In genomic region chrX:16882188-16882587, GRCh38 we compare ENCODE assay signal across 8 cellular contexts. TPM values are rescaled to one million over a fixed set of nuclear protein-coding genes. Genes with fewer than 3 reads are reported as not detected.
DNase-seq lines count a peak whose midpoint lies in the region; ATAC-seq, FAIRE-seq and TF ChIP-seq lines count a peak whose summit lies in the region.

No MANE protein-coding gene starts in this region.

- H3K27ac ChIP-seq in suprapubic skin: peak overlapping the region; percentile 48

- peak overlapping the region; percentile 51 for H3K4me3 ChIP-seq in suprapubic skin

- H3K27me3 Mint-ChIP-seq in activated naive CD8-positive, alpha-beta T cell treated with anti-CD3 and anti-CD28 coated beads, Interleukin-2, amount 50 U/mL, for 24 hours: peaks cover 3% of the 10 kb centered on the region

- H3K27me3 ChIP-seq in suprapubic skin: no peaks in the 10 kb centered on the region

- no peak for TF ChIP-seq POLR2A in GM12892 (IDR thresholded peaks at IDR 0.05; ENCODE audit: low read depth, low read length)
- no peak for TF ChIP-seq POLR2A in suprapubic skin (IDR thresholded peaks at IDR 0.05)

- in situ Hi-C loops in ACHN (cut with HindIII; ENCODE audit: low pct_ligation_motif_present, low pct_unique_long_range_greater_than_20kb, low sequenced_read_pairs): no loop called here

- 24% methylated on average over 6 of the region's 6 CpGs for WGBS in suprapubic skin

- H3K9me3 ChIP-seq in suprapubic skin: no peaks in the 10 kb centered on the region

- H3K36me3 Mint-ChIP-seq in activated naive CD8-positive, alpha-beta T cell treated with anti-CD3 and anti-CD28 coated beads, Interleukin-2, amount 50 U/mL, for 24 hours (ENCODE audit: low read depth): no peaks in the 10 kb centered on the region

- TF ChIP-seq EP300 in suprapubic skin (IDR thresholded peaks at IDR 0.05): no peak

- DNase-seq in ACHN (peak; percentile 1), GM12892 (ENCODE audit: insufficient read length) (no peak), NCI-H146 treated with DMSO at 0.1 percent for 48 hours (lab: John Stamatoyannopoulos, UW; ENCODE audit: unreplicated experiment) (peak; percentile 8), left colon (peak; percentile 58 to 64), suprapubic skin (ENCODE audit: low spot score in 2 of 2) (no peak), HuH-7.5 (ENCODE audit: low spot score) (no peak)
- peak; percentile 10 for DNase-seq in activated naive CD8-positive, alpha-beta T cell treated with anti-CD3 and anti-CD28 coated beads, Interleukin-2, amount 50 U/mL, for 24 hours

- H3K4me1 ChIP-seq in suprapubic skin: no peaks in the 10 kb centered on the region

- H3K27ac Mint-ChIP-seq in activated naive CD8-positive, alpha-beta T cell treated with anti-CD3 and anti-CD28 coated beads, Interleukin-2, amount 50 U/mL, for 24 hours: peak overlapping the region; percentile 70

- TF ChIP-seq CTCF in suprapubic skin (IDR thresholded peaks at IDR 0.05): no peak

- no peaks in the 10 kb centered on the region for H3K9me3 Mint-ChIP-seq in activated naive CD8-positive, alpha-beta T cell treated with anti-CD3 and anti-CD28 coated beads, Interleukin-2, amount 50 U/mL, for 24 hours

- intact Hi-C loops in left colon (cut with DNase I, micrococcal nuclease): no loop called here

- ATAC-seq in activated naive CD8-positive, alpha-beta T cell treated with anti-CD3 and anti-CD28 coated beads, Interleukin-2, amount 50 U/mL, for 24 hours: no peak
- peak; percentile 70 for ATAC-seq in left colon
- no peak for ATAC-seq in HG02973 (IDR thresholded peaks at IDR 0.05; ENCODE audit: unreplicated experiment)

- peak; percentile 58 for FAIRE-seq in GM12892 (lab: Jason Lieb, UNC)

- peak overlapping the region; percentile 77 for H3K4me3 Mint-ChIP-seq in activated naive CD8-positive, alpha-beta T cell treated with anti-CD3 and anti-CD28 coated beads, Interleukin-2, amount 50 U/mL, for 24 hours

- H3K36me3 ChIP-seq in suprapubic skin: no peaks in the 10 kb centered on the region

- peaks cover 8% of the 10 kb centered on the region for H3K4me1 Mint-ChIP-seq in activated naive CD8-positive, alpha-beta T cell treated with anti-CD3 and anti-CD28 coated beads, Interleukin-2, amount 50 U/mL, for 24 hours

RNA-seq across cellular contexts. Expression of gene RBBP7, which starts 12.0 kb away (rescaled TPM):
- 143 TPM for polyA plus RNA-seq in GM12892 (2012; ENCODE audit: missing spikeins)
- total RNA-seq in left colon (10 to 100 TPM; 66.3 to 73.2 TPM), suprapubic skin (10 to 100 TPM; 62.9 to 88.8 (median 66.0) TPM)

Comparison
In these comparisons a context has a peak if more than half of its experiments do, and no peak if none do; other contexts are left out.
1. DNase-seq: peak in ACHN (single experiment), NCI-H146 treated with DMSO at 0.1 percent for 48 hours (single experiment), activated naive CD8-positive, alpha-beta T cell treated with anti-CD3 and anti-CD28 coated beads, Interleukin-2, amount 50 U/mL, for 24 hours (single experiment) and left colon (2 of 2); none in GM12892 (single experiment), suprapubic skin (0 of 2) and HuH-7.5 (single experiment).